In the genomic region with DNA sequence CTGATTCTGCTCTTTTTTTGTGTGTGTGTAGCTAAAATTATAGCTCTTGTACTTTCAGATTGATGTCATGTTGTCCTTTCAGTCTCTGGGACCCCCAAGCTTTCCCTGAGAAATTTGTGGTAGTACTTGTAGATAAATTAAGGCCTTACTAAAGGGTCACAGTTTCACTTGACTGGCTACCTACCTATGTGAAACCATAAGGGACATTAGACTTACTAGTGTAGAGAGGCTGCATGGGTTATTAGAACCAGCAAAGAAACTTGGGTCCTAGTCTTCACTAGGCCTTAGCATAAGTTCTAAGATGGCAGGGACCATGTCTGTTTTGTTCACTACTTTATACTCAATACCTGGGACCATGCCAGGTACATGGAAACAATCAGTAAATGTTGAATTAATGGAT, we compare ENCODE assay signal across 11 cellular contexts.
"Had no signal": no experiment of that assay in that cellular context is flagged by ENCODE, and none has a peak within 500 bp of the region (broad histone marks: within the 10 kb centered on the region; RNA-seq: fewer than 3 reads in every experiment).

No MANE protein-coding gene starts in this region.

- H3K27ac ChIP-seq: GM23248 had no signal

- H2AFZ ChIP-seq: GM23248 had no signal

- H3K9me3 ChIP-seq: HAP-1 had no signal

- H3K4me3 Mint-ChIP-seq: HFFc6 had no signal

- H3K9ac ChIP-seq: GM23248 had no signal

- H3K27ac Mint-ChIP-seq: HFFc6 had no signal

- H3K9me3 Mint-ChIP-seq: HFFc6 had no signal

- ATAC-seq: HCT116, K562 had no signal

- H3K4me3 ChIP-seq: GM23248, HAP-1, K562 had no signal

- H3K36me3 ChIP-seq: HAP-1 had no signal

- DNase-seq: GM23248, GOT3, H7, HFFc6, IMR-90, Kasumi-1, KG1 had no signal

- FAIRE-seq: HTR-8/SVneo, K562 had no signal
